1 cellular context compared by ENCODE assay signal in the genomic region with DNA sequence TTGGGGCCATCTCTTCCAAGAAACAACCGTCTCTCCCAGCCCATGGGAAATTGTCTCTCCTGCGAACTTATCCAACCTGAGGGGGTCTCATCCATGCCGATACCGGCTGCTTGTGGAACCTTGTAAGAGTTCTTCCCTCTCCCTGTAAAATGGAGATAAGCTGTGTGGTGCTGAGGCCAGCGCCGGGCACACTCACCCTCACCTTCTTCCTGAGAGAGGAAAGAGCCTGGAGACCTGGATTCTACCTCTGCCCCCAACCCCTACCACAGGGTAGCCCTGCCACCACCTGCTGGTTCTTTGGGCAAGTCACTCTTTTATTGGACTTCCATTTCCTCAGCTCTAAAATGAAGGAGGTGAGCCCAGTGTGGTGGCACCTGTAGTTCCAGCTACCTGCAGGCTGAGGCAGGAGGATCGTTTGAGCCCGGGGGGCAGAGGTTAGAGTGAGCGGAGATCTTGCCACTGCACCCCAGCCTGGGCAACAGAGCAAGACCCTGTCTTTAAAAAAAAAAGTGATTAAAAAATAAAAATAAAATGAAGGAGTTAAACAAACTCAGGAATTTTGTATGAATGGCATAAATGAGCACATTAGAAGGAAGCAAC.
TF ChIP-seq lines count a peak whose summit lies in the region.

No MANE protein-coding gene starts in this region.

TF ChIP-seq in SK-N-SH, 30 proteins besides CTCF, POLR2A, EP300 and RAD21 (continued from another document):
- TF ChIP-seq TCF12 (IDR thresholded peaks at IDR 0.05) (no peak), FOXJ3 (CRISPR knock-in tag; IDR thresholded peaks at IDR 0.05) (no peak), MEF2A (IDR thresholded peaks at IDR 0.05; ENCODE audit: borderline replicate concordance, low read depth) (no peak), TAF1 (IDR thresholded peaks at IDR 0.05; ENCODE audit: borderline replicate concordance, low read depth, low read length) (no peak), SIN3A (IDR thresholded peaks at IDR 0.05; ENCODE audit: borderline replicate concordance, low read depth, low read length) (no peak)
